Comparison of ENCODE assay signal across 28 cellular contexts in the genomic region with DNA sequence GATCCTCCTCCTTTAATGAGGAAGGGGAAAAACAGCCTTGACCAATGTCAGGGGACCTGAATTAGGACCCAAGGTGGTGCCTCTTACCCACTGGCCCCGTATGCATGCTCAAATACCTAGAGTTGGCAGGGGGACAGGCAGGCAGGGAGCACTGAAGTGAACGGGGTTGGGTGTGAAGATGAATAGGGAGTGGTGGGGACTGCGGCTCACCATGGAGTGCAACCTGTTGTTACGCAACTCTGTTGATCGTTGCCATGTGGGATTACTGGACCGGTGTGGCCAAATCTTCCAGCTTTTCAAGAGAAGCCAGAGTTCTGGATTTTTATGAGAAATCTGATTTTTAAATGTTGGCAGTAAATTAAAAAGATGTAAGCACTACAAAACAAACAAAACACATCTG. TPM values are rescaled to one million over a fixed set of nuclear protein-coding genes. Genes with fewer than 3 reads are reported as not detected.
"Had no signal": no experiment of that assay in that cellular context is flagged by ENCODE, and none has a peak within 500 bp of the region (broad histone marks: within the 10 kb centered on the region; RNA-seq: fewer than 3 reads in every experiment).

No MANE protein-coding gene starts in this region.

- H3K4me1 Mint-ChIP-seq: activated CD4-positive, alpha-beta T cell treated with anti-CD3 and anti-CD28 coated beads, Interleukin-2, amount 10 ng/mL, durations not matched to agents 7 days and 5 days; activated naive CD4-positive, alpha-beta T cell treated with anti-CD3 and anti-CD28 coated beads, Interleukin-2, amount 50 U/mL, for 24 hours; activated naive CD8-positive, alpha-beta T cell treated with anti-CD3 and anti-CD28 coated beads for 36 hours; activated naive CD8-positive, alpha-beta T cell treated with anti-CD3 and anti-CD28 coated beads, Interleukin-2, amount 50 U/mL, for 24 hours had no signal

- H3K4me3 Mint-ChIP-seq: activated CD4-positive, alpha-beta T cell treated with anti-CD3 and anti-CD28 coated beads, Interleukin-2, amount 10 ng/mL, durations not matched to agents 7 days and 5 days; activated CD8-positive, alpha-beta T cell treated with anti-CD3 and anti-CD28 coated beads for 36 hours; activated naive CD4-positive, alpha-beta T cell treated with anti-CD3 and anti-CD28 coated beads for 36 hours; activated naive CD4-positive, alpha-beta T cell treated with anti-CD3 and anti-CD28 coated beads, Interleukin-2, amount 50 U/mL, for 24 hours; activated naive CD8-positive, alpha-beta T cell treated with anti-CD3 and anti-CD28 coated beads for 36 hours; activated naive CD8-positive, alpha-beta T cell treated with anti-CD3 and anti-CD28 coated beads, Interleukin-2, amount 50 U/mL, for 24 hours; activated T-cell treated with anti-CD3 and anti-CD28 coated beads, Interleukin-2, amount 50 U/mL, for 4 hours; activated T-helper 1 cell treated with anti-CD3 and anti-CD28 coated beads, Interleukin-12 subunit alpha, Interleukin-12 subunit beta, Interleukin-2, Interleukin-4 antibody, amounts not matched to agents 30 ng/mL and 10 ng/mL and 1 ng/mL, durations not matched to agents 14 hours and 24 hours and 36 hours had no signal

- DNase-seq: activated CD4-positive, alpha-beta T cell treated with anti-CD3 and anti-CD28 coated beads for 1 hour; activated CD4-positive, alpha-beta T cell treated with anti-CD3 and anti-CD28 coated beads for 4 hours; activated CD4-positive, alpha-beta T cell treated with anti-CD3 and anti-CD28 coated beads, Interleukin-2, amount 10 ng/mL, durations not matched to agents 7 days and 5 days; activated CD4-positive, alpha-beta T cell treated with anti-CD3 and anti-CD28 coated beads, Interleukin-2, amount 50 U/mL, for 4 hours; activated CD8-positive, alpha-beta memory T cell treated with anti-CD3 and anti-CD28 coated beads for 24 hours; activated CD8-positive, alpha-beta T cell treated with anti-CD3 and anti-CD28 coated beads for 36 hours; activated effector memory CD4-positive, alpha-beta T cell treated with anti-CD3 and anti-CD28 coated beads, Interleukin-2, amount 50 U/mL, for 16 hours; activated naive CD4-positive, alpha-beta T cell treated with anti-CD3 and anti-CD28 coated beads for 36 hours; activated naive CD8-positive, alpha-beta T cell treated with anti-CD3 and anti-CD28 coated beads for 36 hours; activated naive CD8-positive, alpha-beta T cell treated with anti-CD3 and anti-CD28 coated beads, Interleukin-2, amount 50 U/mL, for 24 hours; activated T-cell treated with anti-CD3 and anti-CD28 coated beads, Interleukin-2, amount 50 U/mL, for 4 hours; adrenal gland; amygdala; aorta; body of pancreas; central memory CD4-positive, alpha-beta T cell; cerebellar nuclear complex; colonic mucosa; effector CD8-positive, alpha-beta T cell; foreskin fibroblast; head of caudate nucleus; T-helper 1 cell; T-helper 2 cell had no signal

- H3K4me1 ChIP-seq: adrenal gland, body of pancreas, colonic mucosa had no signal

- H3K36me3 ChIP-seq: adrenal gland, colonic mucosa had no signal

- H3K27ac ChIP-seq: adrenal gland, body of pancreas, colonic mucosa had no signal

- ATAC-seq: activated CD8-positive, alpha-beta T cell treated with anti-CD3 and anti-CD28 coated beads for 36 hours; activated naive CD8-positive, alpha-beta T cell treated with anti-CD3 and anti-CD28 coated beads, Interleukin-2, amount 50 U/mL, for 24 hours; activated T-cell treated with anti-CD3 and anti-CD28 coated beads, Interleukin-2, amount 50 U/mL, for 4 hours; body of pancreas; esophagus mucosa had no signal

- H3K27ac Mint-ChIP-seq: activated CD4-positive, alpha-beta T cell treated with anti-CD3 and anti-CD28 coated beads, Interleukin-2, amount 10 ng/mL, durations not matched to agents 7 days and 5 days; activated CD8-positive, alpha-beta T cell treated with anti-CD3 and anti-CD28 coated beads for 36 hours; activated naive CD4-positive, alpha-beta T cell treated with anti-CD3 and anti-CD28 coated beads for 36 hours; activated naive CD4-positive, alpha-beta T cell treated with anti-CD3 and anti-CD28 coated beads, Interleukin-2, amount 50 U/mL, for 24 hours; activated naive CD8-positive, alpha-beta T cell treated with anti-CD3 and anti-CD28 coated beads for 36 hours; activated naive CD8-positive, alpha-beta T cell treated with anti-CD3 and anti-CD28 coated beads, Interleukin-2, amount 50 U/mL, for 24 hours; activated T-helper 1 cell treated with anti-CD3 and anti-CD28 coated beads, Interleukin-12 subunit alpha, Interleukin-12 subunit beta, Interleukin-2, Interleukin-4 antibody, amounts not matched to agents 30 ng/mL and 10 ng/mL and 1 ng/mL, durations not matched to agents 14 hours and 24 hours and 36 hours; activated T-helper 2 cell treated with anti-CD3 and anti-CD28 coated beads, Interferon-gamma antibody, Interleukin-2, Interleukin-4, amounts not matched to agents 10 μg/mL and 5 μg/mL and 100 μg/mL, durations not matched to agents 14 hours and 24 hours and 36 hours had no signal

- H3K9me3 ChIP-seq: adrenal gland, body of pancreas, colonic mucosa had no signal

- FAIRE-seq: frontal cortex had no signal

- H3K4me3 ChIP-seq: adrenal gland, body of pancreas, colonic mucosa had no signal

- H3K36me3 Mint-ChIP-seq: activated naive CD4-positive, alpha-beta T cell treated with anti-CD3 and anti-CD28 coated beads, Interleukin-2, amount 50 U/mL, for 24 hours had no signal

RNA-seq across cellular contexts. Expression of gene TLL2, which starts 48.1 kb away (rescaled TPM):
- total RNA-seq: activated T-cell treated with anti-CD3 and anti-CD28 coated beads, Interleukin-2, amount 50 U/mL, for 4 hours; activated T-helper 1 cell treated with anti-CD3 and anti-CD28 coated beads, Interleukin-12 subunit alpha, Interleukin-12 subunit beta, Interleukin-2, Interleukin-4 antibody, amounts not matched to agents 30 ng/mL and 10 ng/mL and 1 ng/mL, durations not matched to agents 14 hours and 24 hours and 36 hours; activated T-helper 2 cell treated with anti-CD3 and anti-CD28 coated beads, Interferon-gamma antibody, Interleukin-2, Interleukin-4, amounts not matched to agents 10 μg/mL and 5 μg/mL and 100 μg/mL, durations not matched to agents 14 hours and 24 hours and 36 hours; body of pancreas had no signal
